12 cellular contexts compared by ENCODE assay signal in the genomic region with DNA sequence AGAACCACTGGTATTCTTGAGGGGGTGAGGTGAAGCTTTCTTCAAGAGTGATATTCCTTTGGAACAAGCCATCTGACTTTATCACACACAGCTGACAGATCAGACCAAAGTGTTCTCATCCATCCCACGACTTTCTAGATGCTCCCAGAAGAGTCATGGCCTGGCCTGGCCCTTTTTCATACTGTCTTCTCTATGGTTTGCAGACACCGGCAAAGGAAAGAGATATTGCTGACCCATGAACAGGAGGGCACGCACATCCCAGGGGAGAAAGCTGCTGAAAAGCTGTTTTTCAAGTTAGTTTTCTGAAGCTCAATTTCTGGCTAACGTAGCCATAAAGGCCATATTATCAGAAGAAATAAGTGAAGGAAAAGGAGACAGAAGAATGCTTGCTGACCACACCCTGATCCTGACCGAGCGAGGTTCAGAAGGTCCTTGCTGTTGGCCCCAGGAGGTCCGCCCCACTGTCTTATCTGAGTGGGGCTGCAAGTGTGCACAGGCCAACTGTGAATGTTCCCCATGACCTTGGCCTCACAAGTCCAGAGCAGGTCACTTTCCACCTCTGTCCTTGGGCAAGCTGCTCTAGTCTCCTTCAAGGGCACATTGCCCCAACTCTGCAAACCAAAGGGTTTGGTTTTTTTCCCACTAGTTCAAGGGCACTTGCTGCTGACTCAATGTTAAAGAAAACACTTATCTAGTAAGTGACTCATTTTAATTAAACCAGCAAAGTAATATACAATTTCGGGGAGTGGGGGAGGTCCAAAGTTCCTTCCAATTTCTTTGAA. TPM values are rescaled to one million over a fixed set of nuclear protein-coding genes. Genes with fewer than 3 reads are reported as not detected.
A peak's percentile ranks its signal among the peaks of the same experiment; 100 is the strongest.
DNase-seq lines count a peak whose midpoint lies in the region; ATAC-seq and TF ChIP-seq lines count a peak whose summit lies in the region.
"Had no signal": no experiment of that assay in that cellular context is flagged by ENCODE, and none has a peak within 500 bp of the region (broad histone marks: within the 10 kb centered on the region; RNA-seq: fewer than 3 reads in every experiment).

No MANE protein-coding gene starts in this region.

- CTCF ChIA-PET in activated B cell treated with CpG ODN at 0.5 μM for 24 hours (lab: Charles Lee) = interaction anchor here (1.1 kb wide), 1 partner anchor 10 kb away, joined by 3 read pairs; no protein-coding TSS in a partner anchor

- peak overlapping the region; percentile 80 for H3K4me3 Mint-ChIP-seq in T-helper 1 cell treated with Interleukin-12 subunit alpha and Interleukin-12 subunit beta and Interleukin-4 antibody, amounts not matched to agents 30 μg/mL and 1 μg/mL, for 36 hours
- H3K4me3 Mint-ChIP-seq in activated B cell treated with CpG ODN at 0.5 μM for 24 hours = peak overlapping the region; percentile 89
- H3K4me3 Mint-ChIP-seq in stimulated activated memory B cell treated with anti-CD40 and anti-IgM and Interleukin-4, amounts not matched to agents 10 μg/mL and 1 μg/mL and 100 μg/mL, for 72 hours = peak overlapping the region; percentile 83

- no peak overlapping the region for H3K27ac Mint-ChIP-seq in T-helper 1 cell treated with Interleukin-12 subunit alpha and Interleukin-12 subunit beta and Interleukin-4 antibody, amounts not matched to agents 30 μg/mL and 1 μg/mL, for 36 hours
- peak overlapping the region; percentile 93 for H3K27ac Mint-ChIP-seq in activated B cell treated with CpG ODN at 0.5 μM for 24 hours
- peak overlapping the region; percentile 87 for H3K27ac Mint-ChIP-seq in stimulated activated memory B cell treated with anti-CD40 and anti-IgM and Interleukin-4, amounts not matched to agents 10 μg/mL and 1 μg/mL and 100 μg/mL, for 72 hours

- H3K27ac ChIP-seq in right atrium auricular region = peak overlapping the region; percentile 96 to 98
- H3K27ac ChIP-seq: epithelial cell of prostate had no signal

- peaks cover 0 to 77% of the 10 kb centered on the region in 2 donors for H3K4me1 ChIP-seq in right atrium auricular region

- H3K9me3 ChIP-seq in right atrium auricular region = no peaks in the 10 kb centered on the region
- H3K9me3 ChIP-seq: neutrophil had no signal

- H3K27me3 Mint-ChIP-seq in T-helper 1 cell treated with Interleukin-12 subunit alpha and Interleukin-12 subunit beta and Interleukin-4 antibody, amounts not matched to agents 30 μg/mL and 1 μg/mL, for 36 hours (ENCODE audit: low read depth) = peaks cover 42% of the 10 kb centered on the region
- no peaks in the 10 kb centered on the region for H3K27me3 Mint-ChIP-seq in activated B cell treated with CpG ODN at 0.5 μM for 24 hours
- no peaks in the 10 kb centered on the region for H3K27me3 Mint-ChIP-seq in stimulated activated memory B cell treated with anti-CD40 and anti-IgM and Interleukin-4, amounts not matched to agents 10 μg/mL and 1 μg/mL and 100 μg/mL, for 72 hours

- DNase-seq in T-helper 1 cell = no peak
- no peak for DNase-seq in activated B cell treated with CpG ODN at 0.5 μM for 24 hours
- DNase-seq in right atrium auricular region (ENCODE audit: low spot score) = no peak
- no peak for DNase-seq in NOMO-1 (lab: John Stamatoyannopoulos, UW; ENCODE audit: unreplicated experiment in 2 of 2)
- no peak for DNase-seq in NCI-H82 (lab: John Stamatoyannopoulos, UW)
- no peak for DNase-seq in NK-92 treated with Interleukin-12 subunit alpha and Interleukin-12 subunit beta, amount 100 ng/mL, for 24 hours (lab: John Stamatoyannopoulos, UW)
- DNase-seq: 8988T had no signal

- H3K27me3 ChIP-seq in right atrium auricular region = no peaks in the 10 kb centered on the region

- no peak for ATAC-seq in activated B cell treated with CpG ODN at 0.5 μM for 24 hours (ENCODE audit: low read depth)
- ATAC-seq in stimulated activated memory B cell treated with anti-CD40 and anti-IgM and Interleukin-4, amounts not matched to agents 10 μg/mL and 1 μg/mL and 100 μg/mL, for 72 hours = no peak

- H3K4me1 Mint-ChIP-seq in T-helper 1 cell treated with Interleukin-12 subunit alpha and Interleukin-12 subunit beta and Interleukin-4 antibody, amounts not matched to agents 30 μg/mL and 1 μg/mL, for 36 hours (ENCODE audit: low read depth) = peaks cover 41% of the 10 kb centered on the region
- peaks cover 72% of the 10 kb centered on the region for H3K4me1 Mint-ChIP-seq in activated B cell treated with CpG ODN at 0.5 μM for 24 hours
- peaks cover 68% of the 10 kb centered on the region for H3K4me1 Mint-ChIP-seq in stimulated activated memory B cell treated with anti-CD40 and anti-IgM and Interleukin-4, amounts not matched to agents 10 μg/mL and 1 μg/mL and 100 μg/mL, for 72 hours

- no peaks in the 10 kb centered on the region for H3K9me3 Mint-ChIP-seq in T-helper 1 cell treated with Interleukin-12 subunit alpha and Interleukin-12 subunit beta and Interleukin-4 antibody, amounts not matched to agents 30 μg/mL and 1 μg/mL, for 36 hours
- H3K9me3 Mint-ChIP-seq in activated B cell treated with CpG ODN at 0.5 μM for 24 hours = no peaks in the 10 kb centered on the region
- no peaks in the 10 kb centered on the region for H3K9me3 Mint-ChIP-seq in stimulated activated memory B cell treated with anti-CD40 and anti-IgM and Interleukin-4, amounts not matched to agents 10 μg/mL and 1 μg/mL and 100 μg/mL, for 72 hours

- TF ChIP-seq CTCF in activated B cell treated with CpG ODN at 0.5 μM for 24 hours (IDR thresholded peaks at IDR 0.05) (no peak), right atrium auricular region (IDR thresholded peaks at IDR 0.05) (no peak)

- peaks cover 17% of the 10 kb centered on the region for H3K36me3 Mint-ChIP-seq in T-helper 1 cell treated with Interleukin-12 subunit alpha and Interleukin-12 subunit beta and Interleukin-4 antibody, amounts not matched to agents 30 μg/mL and 1 μg/mL, for 36 hours (ENCODE audit: low read depth)
- H3K36me3 Mint-ChIP-seq in activated B cell treated with CpG ODN at 0.5 μM for 24 hours (ENCODE audit: low read depth) = peaks cover 17% of the 10 kb centered on the region
- no peaks in the 10 kb centered on the region for H3K36me3 Mint-ChIP-seq in stimulated activated memory B cell treated with anti-CD40 and anti-IgM and Interleukin-4, amounts not matched to agents 10 μg/mL and 1 μg/mL and 100 μg/mL, for 72 hours

- POLR2A ChIA-PET in activated B cell treated with CpG ODN at 0.5 μM for 24 hours (lab: Charles Lee) = interaction anchor here (2.1 to 4.8 kb wide), 3 partner anchors 13 to 139 kb away, joined by 6 to 40 read pairs (median 11); partner anchors contain the start of gene ENTPD6

- H3K36me3 ChIP-seq in right atrium auricular region = no peaks in the 10 kb centered on the region
- H3K36me3 ChIP-seq: neutrophil had no signal

- H3K4me3 ChIP-seq in right atrium auricular region = peak overlapping the region in 1 of 2 donors; percentile 80

- intact Hi-C loops in activated B cell treated with CpG ODN at 0.5 μM for 24 hours (cut with micrococcal nuclease) = loop anchor here (5.0 kb wide), 3 partner anchors 236 to 1694 kb away; partner anchors contain the start of genes GZF1 and ZNF337

RNA-seq across cellular contexts. Expression of gene ACSS1, which starts 2.0 kb away (rescaled TPM):
- total RNA-seq in activated B cell treated with CpG ODN at 0.5 μM for 24 hours = 30.5 and 34.4 TPM in 2 replicates
- 10 to 100 TPM; 25.6 to 26.4 TPM for total RNA-seq in right atrium auricular region

RNA-seq across cellular contexts. Expression of gene VSX1, which starts 26.0 kb away (rescaled TPM):
- total RNA-seq in activated B cell treated with CpG ODN at 0.5 μM for 24 hours (not detected in 2 replicates), right atrium auricular region (not detected)
- total RNA-seq: urinary bladder had no signal
